ENCODE assay signal across 8 cellular contexts in genomic region chr14:37198273-37198598, GRCh38. TPM values are rescaled to one million over a fixed set of nuclear protein-coding genes. Genes with fewer than 3 reads are reported as not detected.
DNase-seq lines count a peak whose midpoint lies in the region; ATAC-seq lines count a peak whose summit lies in the region.

No MANE protein-coding gene starts in this region.

- peaks cover 13% of the 10 kb centered on the region for H3K4me1 Mint-ChIP-seq in activated CD8-positive, alpha-beta T cell treated with anti-CD3 and anti-CD28 coated beads, Interleukin-2, amount 10 ng/mL, durations not matched to agents 7 days and 5 days (ENCODE audit: low read depth)

- intact Hi-C loops in left ventricle myocardium superior (cut with micrococcal nuclease), result no loop called here

- H3K9me3 Mint-ChIP-seq in activated CD8-positive, alpha-beta T cell treated with anti-CD3 and anti-CD28 coated beads, Interleukin-2, amount 10 ng/mL, durations not matched to agents 7 days and 5 days (ENCODE audit: insufficient read depth), result no peaks in the 10 kb centered on the region

- H3K27me3 Mint-ChIP-seq in activated CD8-positive, alpha-beta T cell treated with anti-CD3 and anti-CD28 coated beads, Interleukin-2, amount 10 ng/mL, durations not matched to agents 7 days and 5 days (ENCODE audit: low read depth), result peaks cover 12% of the 10 kb centered on the region

- H3K36me3 Mint-ChIP-seq in activated CD8-positive, alpha-beta T cell treated with anti-CD3 and anti-CD28 coated beads, Interleukin-2, amount 10 ng/mL, durations not matched to agents 7 days and 5 days (ENCODE audit: low read depth), result peaks cover 5% of the 10 kb centered on the region

- in situ Hi-C loops in G401 (cut with HindIII; ENCODE audit: low sequenced_read_pairs), result no loop called here

- POLR2A ChIA-PET in activated CD8-positive, alpha-beta T cell treated with anti-CD3 and anti-CD28 coated beads, Interleukin-2, amount 10 ng/mL, durations not matched to agents 7 days and 5 days (lab: Charles Lee), result no interaction called here

- no peak overlapping the region for H3K27ac Mint-ChIP-seq in activated CD8-positive, alpha-beta T cell treated with anti-CD3 and anti-CD28 coated beads, Interleukin-2, amount 10 ng/mL, durations not matched to agents 7 days and 5 days

- CTCF ChIA-PET in activated CD8-positive, alpha-beta T cell treated with anti-CD3 and anti-CD28 coated beads, Interleukin-2, amount 10 ng/mL, durations not matched to agents 7 days and 5 days (lab: Charles Lee), result no interaction called here

- H3K4me3 Mint-ChIP-seq in activated CD8-positive, alpha-beta T cell treated with anti-CD3 and anti-CD28 coated beads, Interleukin-2, amount 10 ng/mL, durations not matched to agents 7 days and 5 days, result peak overlapping the region; percentile 44

- DNase-seq in G401 (ENCODE audit: low spot score), result peak; percentile 12
- DNase-seq in activated CD8-positive, alpha-beta T cell treated with anti-CD3 and anti-CD28 coated beads, Interleukin-2, amount 10 ng/mL, durations not matched to agents 7 days and 5 days, result no peak
- DNase-seq in left ventricle myocardium superior, result no peak
- DNase-seq in renal cortical epithelial cell (ENCODE audit: low read depth), result peak; percentile 30
- DNase-seq in HT-29 (ENCODE audit: low spot score), result no peak
- DNase-seq in NCI-H2081 (lab: John Stamatoyannopoulos, UW), result no peak
- no peak for DNase-seq in Kasumi-1 (lab: John Stamatoyannopoulos, UW)

- no peak for ATAC-seq in activated CD8-positive, alpha-beta T cell treated with anti-CD3 and anti-CD28 coated beads, Interleukin-2, amount 10 ng/mL, durations not matched to agents 7 days and 5 days
- ATAC-seq in left ventricle myocardium superior (peak; percentile 8), HG03439 (IDR thresholded peaks at IDR 0.05; ENCODE audit: unreplicated experiment) (no peak)

RNA-seq across cellular contexts. Expression of gene MIPOL1, which starts 0.5 kb away (rescaled TPM):
- 8.4 and 13.2 TPM in 2 replicates for total RNA-seq in G401 (2014; rRNA removed; shearing (Covaris generic))
- not detected for total RNA-seq in activated CD8-positive, alpha-beta T cell treated with anti-CD3 and anti-CD28 coated beads, Interleukin-2, amount 10 ng/mL, durations not matched to agents 7 days and 5 days
- 6.5 TPM for total RNA-seq in left ventricle myocardium superior
- 6.4 and 18.3 TPM in 2 replicates for total RNA-seq in renal cortical epithelial cell
- total RNA-seq in HT-29 (2014; rRNA removed; shearing (Covaris generic)), result 0.10 and 0.51 TPM in 2 replicates

RNA-seq across cellular contexts. Expression of gene SLC25A21, which starts 25.8 kb away (rescaled TPM):
- 4.3 and 8.2 TPM in 2 replicates for total RNA-seq in G401 (2014; rRNA removed; shearing (Covaris generic))
- not detected for total RNA-seq in activated CD8-positive, alpha-beta T cell treated with anti-CD3 and anti-CD28 coated beads, Interleukin-2, amount 10 ng/mL, durations not matched to agents 7 days and 5 days
- total RNA-seq in left ventricle myocardium superior (0.89 TPM), renal cortical epithelial cell (0.69 and 0.89 TPM in 2 replicates)
- total RNA-seq in HT-29 (2014; rRNA removed; shearing (Covaris generic)), result not detected in 2 replicates

Comparison
In these comparisons a context has a peak if more than half of its experiments do, and no peak if none do; other contexts are left out.
1. DNase-seq: peak in G401 (single experiment) and renal cortical epithelial cell (single experiment); none in activated CD8-positive, alpha-beta T cell treated with anti-CD3 and anti-CD28 coated beads, Interleukin-2, amount 10 ng/mL, durations not matched to agents 7 days and 5 days (single experiment), left ventricle myocardium superior (single experiment), HT-29 (single experiment), NCI-H2081 (0 of 2) and Kasumi-1 (0 of 2).